In genomic region chr3:141410861-141411771, GRCh38 we compare ENCODE assay signal across 8 cellular contexts. TPM values are rescaled to one million over a fixed set of nuclear protein-coding genes. Genes with fewer than 3 reads are reported as not detected.
A peak's percentile ranks its signal among the peaks of the same experiment; 100 is the strongest.
DNase-seq lines count a peak whose midpoint lies in the region; ATAC-seq and TF ChIP-seq lines count a peak whose summit lies in the region.

No MANE protein-coding gene starts in this region.

- ATAC-seq in HG02798 (IDR thresholded peaks at IDR 0.05; ENCODE audit: poor library complexity, unreplicated experiment): peak; percentile 41
- peak; percentile 45 for ATAC-seq in foreskin keratinocyte
- no peak for ATAC-seq in gastrocnemius medialis

- H3K27me3 ChIP-seq in foreskin keratinocyte: no peaks in the 10 kb centered on the region
- H3K27me3 ChIP-seq in gastrocnemius medialis: no peaks in the 10 kb centered on the region

- peaks cover 0 to 10% of the 10 kb centered on the region in 2 donors for H3K36me3 ChIP-seq in gastrocnemius medialis

- H3K27ac ChIP-seq in foreskin keratinocyte: peak overlapping the region; percentile 87
- peak overlapping the region; percentile 92 to 99 (median 96) for H3K27ac ChIP-seq in gastrocnemius medialis

- intact Hi-C loops in gastrocnemius medialis (cut with DNase I; ENCODE audit: low total_unique reads): loop anchor here (1.0 kb wide), 3 partner anchors 18 to 43 kb away; partner anchors contain the start of gene ZBTB38

- peak overlapping the region in 1 of 4 donors; percentile 17 for H3K4me3 ChIP-seq in gastrocnemius medialis

- in situ Hi-C loops in gastrocnemius medialis (cut with MboI; ENCODE audit: low sequenced_read_pairs in 4 of 4): loop anchor here in 1 of 4 donors (25.0 kb wide), 1 partner anchor 474 kb away; the partner anchor contains the start of gene SLC25A36

- peak; percentile 74 for DNase-seq in COLO829 (ENCODE audit: low spot score)
- DNase-seq in activated T-cell treated with anti-CD3 and anti-CD28 coated beads for 4 hours: peak; percentile 6
- DNase-seq in foreskin keratinocyte: peak in 1 of 2 donors; percentile 66
- DNase-seq in gastrocnemius medialis: no peak
- DNase-seq in NCI-H526 (lab: John Stamatoyannopoulos, UW): no peak
- DNase-seq in HK-2 (ENCODE audit: unreplicated experiment): no peak
- DNase-seq in OCI-M1 (lab: John Stamatoyannopoulos, UW): no peak

- no peaks in the 10 kb centered on the region for H3K9me3 ChIP-seq in gastrocnemius medialis

- TF ChIP-seq POLR2A in gastrocnemius medialis (IDR thresholded peaks at IDR 0.05): no peak

- H3K4me1 ChIP-seq in foreskin keratinocyte: peaks cover 41% of the 10 kb centered on the region
- H3K4me1 ChIP-seq in gastrocnemius medialis: peaks cover 76 to 77% of the 10 kb centered on the region in 2 donors

- no peak for TF ChIP-seq CTCF in foreskin keratinocyte (conservative IDR thresholded peaks at IDR 0.05)
- no peak for TF ChIP-seq CTCF in gastrocnemius medialis (IDR thresholded peaks at IDR 0.05 in 4 of 5, conservative IDR thresholded peaks at IDR 0.05 in 1 of 5)

RNA-seq across cellular contexts. Expression of gene ZBTB38, which starts 42.8 kb away (rescaled TPM):
- total RNA-seq in foreskin keratinocyte (58.0 and 59.5 TPM in 2 replicates), gastrocnemius medialis (100 to 1,000 TPM; 160 to 415 (median 232) TPM)
- polyA plus RNA-seq in foreskin keratinocyte: 5.0 and 5.8 TPM in 2 replicates

Comparison
In these comparisons a context has a peak if more than half of its experiments do, and no peak if none do; other contexts are left out.
1. DNase-seq: peak in COLO829 (single experiment) and activated T-cell treated with anti-CD3 and anti-CD28 coated beads for 4 hours (single experiment); none in gastrocnemius medialis (0 of 2), NCI-H526 (0 of 2), HK-2 (single experiment) and OCI-M1 (single experiment).
2. ATAC-seq: peak in HG02798 (single experiment) and foreskin keratinocyte (single experiment); none in gastrocnemius medialis (0 of 2).